31 cellular contexts compared by ENCODE assay signal in genomic region chr5:57456056-57456455, GRCh38. TPM values are rescaled to one million over a fixed set of nuclear protein-coding genes. Genes with fewer than 3 reads are reported as not detected.
DNase-seq lines count a peak whose midpoint lies in the region; ATAC-seq, FAIRE-seq and TF ChIP-seq lines count a peak whose summit lies in the region.
"Had no signal": no experiment of that assay in that cellular context is flagged by ENCODE, and none has a peak within 500 bp of the region (broad histone marks: within the 10 kb centered on the region; RNA-seq: fewer than 3 reads in every experiment).

No MANE protein-coding gene starts in this region.

- H3K27me3 Mint-ChIP-seq in Calu3 (ENCODE audit: unreplicated experiment) = no peaks in the 10 kb centered on the region
- H3K27me3 Mint-ChIP-seq: activated naive CD8-positive, alpha-beta T cell; dendritic cell treated with granulocyte-macrophage colony-stimulating factor and Interleukin-4, amounts not matched to agents 40 ng/mL and 50 ng/mL, for 4 days; progenitor cell of endocrine pancreas; stimulated activated naive CD8-positive, alpha-beta T cell treated with anti-CD3 and anti-CD28 coated beads, Interleukin-15, Interleukin-2, amounts not matched to agents 100 ng/mL and 50 ng/mL, for 24 hours had no signal

- H3K36me3 Mint-ChIP-seq in Calu3 (ENCODE audit: insufficient read depth, unreplicated experiment) = no peaks in the 10 kb centered on the region
- H3K36me3 Mint-ChIP-seq: activated naive CD8-positive, alpha-beta T cell; CD4-positive, alpha-beta memory T cell had no signal

- peak; percentile 56 for DNase-seq in Calu3
- DNase-seq in body of pancreas = no peak
- DNase-seq in pancreas = no peak
- DNase-seq in activated CD8-positive, alpha-beta memory T cell treated with anti-CD3 and anti-CD28 coated beads for 24 hours = no peak
- DNase-seq in effector CD4-positive, alpha-beta T cell = no peak
- DNase-seq in substantia nigra (lab: John Stamatoyannopoulos, UW) = no peak
- DNase-seq: activated CD4-positive, alpha-beta T cell treated with anti-CD3 and anti-CD28 coated beads for 36 hours; activated CD8-positive, alpha-beta T cell treated with anti-CD3 and anti-CD28 coated beads, Interleukin-2, amount 10 ng/mL, durations not matched to agents 7 days and 5 days; activated effector memory CD4-positive, alpha-beta T cell treated with Interleukin-2 at 50 U/mL for 16 hours; activated T-cell treated with anti-CD3 and anti-CD28 coated beads for 4 hours; AML-193; anterior cingulate cortex; caudate nucleus; CD4-positive, alpha-beta memory T cell; T-helper 17 cell; thyroid gland had no signal

- H3K9me3 Mint-ChIP-seq in Calu3 (ENCODE audit: low read depth, unreplicated experiment) = no peaks in the 10 kb centered on the region
- H3K9me3 Mint-ChIP-seq: dendritic cell treated with granulocyte-macrophage colony-stimulating factor and Interleukin-4, amounts not matched to agents 40 ng/mL and 50 ng/mL, for 4 days; stimulated activated naive CD8-positive, alpha-beta T cell treated with anti-CD3 and anti-CD28 coated beads, Interleukin-15, Interleukin-2, amounts not matched to agents 100 ng/mL and 50 ng/mL, for 24 hours had no signal

- H3K4me1 Mint-ChIP-seq in Calu3 (ENCODE audit: low read depth, unreplicated experiment) = peaks cover 60% of the 10 kb centered on the region

- H3K4me3 ChIP-seq in body of pancreas (no peak overlapping the region), liver (ENCODE audit: low read depth in 1 of 3, low read length in 3 of 3) (no peak overlapping the region), pancreas (no peak overlapping the region)
- H3K4me3 ChIP-seq: A549, thyroid gland had no signal

- intact Hi-C loops in Calu3 (cut with micrococcal nuclease; ENCODE audit: unreplicated experiment) (loop anchor here (1.0 to 2.0 kb wide), 2 partner anchors 20 to 39 kb away; no protein-coding TSS in a partner anchor), body of pancreas (cut with DNase I) (no loop called here), pancreas (cut with DNase I) (no loop called here)

- H3K4me1 ChIP-seq in body of pancreas (peaks cover 25% of the 10 kb centered on the region), liver (ENCODE audit: control insufficient read depth in 4 of 4, insufficient read depth in 4 of 4, low read length in 3 of 4) (no peaks in the 10 kb centered on the region), pancreas (peaks cover 5 to 13% (median 6%) of the 10 kb centered on the region in 3 donors)
- H3K4me1 ChIP-seq: A549 had no signal

- FAIRE-seq in pancreas (lab: Jason Lieb, UNC) = no peak
- FAIRE-seq: A549, endometrium, islet of Langerhans had no signal

- H3K27me3 ChIP-seq in body of pancreas (no peaks in the 10 kb centered on the region), liver (ENCODE audit: control insufficient read depth in 4 of 4, insufficient read depth in 4 of 4, low read length in 3 of 4) (peaks cover 0 to 2% (median 0%) of the 10 kb centered on the region in 4 donors), pancreas (no peaks in the 10 kb centered on the region)
- H3K27me3 ChIP-seq: thyroid gland had no signal

- 66 to 69% methylated on average over 7 of the region's 7 CpGs for WGBS in body of pancreas, 2 donors
- WGBS in liver = 68% methylated on average over 7 of the region's 7 CpGs
- 72 to 73% methylated on average over 7 of the region's 7 CpGs for WGBS in pancreas, 2 donors

- ATAC-seq in body of pancreas = peak; percentile 59
- peak in 3 of 4 donors; percentile 50 to 64 (median 54) for ATAC-seq in pancreas
- ATAC-seq in HG03175 (IDR thresholded peaks at IDR 0.05; ENCODE audit: unreplicated experiment) = no peak
- ATAC-seq: A549; activated CD4-positive, alpha-beta T cell treated with anti-CD3 and anti-CD28 coated beads for 36 hours; activated CD8-positive, alpha-beta T cell treated with anti-CD3 and anti-CD28 coated beads, Interleukin-2, amount 10 ng/mL, durations not matched to agents 7 days and 5 days; SK-N-SH treated with all-trans-retinoic acid at 6 μM for 48 hours; T-helper 17 cell had no signal

- no peak for TF ChIP-seq POLR2A in body of pancreas (IDR thresholded peaks at IDR 0.05)

- TF ChIP-seq RAD21 in liver (IDR thresholded peaks at IDR 0.05) = no peak

- peak overlapping the region; percentile 71 for H3K27ac Mint-ChIP-seq in Calu3 (ENCODE audit: unreplicated experiment)
- H3K27ac Mint-ChIP-seq: activated CD4-positive, alpha-beta T cell treated with anti-CD3 and anti-CD28 coated beads for 36 hours; activated CD8-positive, alpha-beta T cell treated with anti-CD3 and anti-CD28 coated beads, Interleukin-2, amount 10 ng/mL, durations not matched to agents 7 days and 5 days; activated naive CD8-positive, alpha-beta T cell; dendritic cell treated with granulocyte-macrophage colony-stimulating factor and Interleukin-4, amounts not matched to agents 40 ng/mL and 50 ng/mL, for 4 days; progenitor cell of endocrine pancreas; stimulated activated naive CD8-positive, alpha-beta T cell treated with anti-CD3 and anti-CD28 coated beads, Interleukin-15, Interleukin-2, amounts not matched to agents 100 ng/mL and 50 ng/mL, for 24 hours; T-helper 17 cell had no signal

- H3K9me3 ChIP-seq in body of pancreas (no peaks in the 10 kb centered on the region), liver (ENCODE audit: control insufficient read depth in 4 of 4, low read length in 3 of 4) (no peaks in the 10 kb centered on the region), pancreas (no peaks in the 10 kb centered on the region)
- H3K9me3 ChIP-seq: A549, thyroid gland had no signal

- peak overlapping the region in 2 of 4 donors; percentile 25 to 29 for H3K27ac ChIP-seq in body of pancreas
- H3K27ac ChIP-seq in liver (ENCODE audit: low read depth in 1 of 2, low read length in 2 of 2) = no peak overlapping the region
- peak overlapping the region in 2 of 4 donors; percentile 19 to 63 for H3K27ac ChIP-seq in pancreas
- no peak overlapping the region for H3K27ac ChIP-seq in substantia nigra (ENCODE audit: low read depth, low read length, poor library complexity, severe bottlenecking)
- H3K27ac ChIP-seq: A549, KMS-11, thyroid gland had no signal

- TF ChIP-seq CTCF in Calu3 (IDR thresholded peaks at IDR 0.05; ENCODE audit: unreplicated experiment) (no peak), body of pancreas (IDR thresholded peaks at IDR 0.05) (no peak), liver (IDR thresholded peaks at IDR 0.05; ENCODE audit: low read depth, low read length, missing input control) (no peak), pancreas (IDR thresholded peaks at IDR 0.05) (no peak)

- CTCF ChIA-PET in Calu3 (lab: Charles Lee) = interaction anchor here (0.6 to 2.1 kb wide), 7 partner anchors 14 to 420 kb away, joined by 3 to 5 read pairs (median 3); no protein-coding TSS in a partner anchor

- no peak overlapping the region for H3K9ac ChIP-seq in liver (ENCODE audit: low read depth in 1 of 2, low read length in 2 of 2)
- H3K9ac ChIP-seq: KMS-11 had no signal

- H3K36me3 ChIP-seq in body of pancreas (replicated peaks in 1 of 2; ENCODE audit: insufficient read depth in 1 of 2, low read depth in 2 of 2) (no peaks in the 10 kb centered on the region), liver (ENCODE audit: control insufficient read depth in 4 of 4, insufficient read depth in 3 of 4, low read depth in 1 of 4, low read length in 3 of 4) (no peaks in the 10 kb centered on the region), pancreas (no peaks in the 10 kb centered on the region)
- H3K36me3 ChIP-seq: thyroid gland had no signal

- BruUV-seq in Calu3 (replicated peaks; lab: Mats Ljungman, UMichigan) = no TSS peak

- H3K4me3 Mint-ChIP-seq in Calu3 (ENCODE audit: low read depth, unreplicated experiment) = peak overlapping the region; percentile 6
- H3K4me3 Mint-ChIP-seq: activated CD4-positive, alpha-beta T cell treated with anti-CD3 and anti-CD28 coated beads for 36 hours; activated CD8-positive, alpha-beta T cell treated with anti-CD3 and anti-CD28 coated beads, Interleukin-2, amount 10 ng/mL, durations not matched to agents 7 days and 5 days; activated naive CD8-positive, alpha-beta T cell; CD4-positive, alpha-beta memory T cell; dendritic cell treated with granulocyte-macrophage colony-stimulating factor and Interleukin-4, amounts not matched to agents 40 ng/mL and 50 ng/mL, for 4 days; stimulated activated naive CD8-positive, alpha-beta T cell treated with anti-CD3 and anti-CD28 coated beads, Interleukin-15, Interleukin-2, amounts not matched to agents 100 ng/mL and 50 ng/mL, for 24 hours; T-helper 17 cell had no signal

TF ChIP-seq in liver, 16 proteins besides CTCF, POLR2A, EP300 and RAD21 (continues in another document):
- TF ChIP-seq HNF4G (IDR thresholded peaks at IDR 0.05) (peak; percentile 14), REST (IDR thresholded peaks at IDR 0.05) (no peak)

RNA-seq across cellular contexts. Expression of gene ACTBL2, which starts 26.6 kb away (rescaled TPM):
- total RNA-seq in Calu3 (2022) (0.42 and 0.45 TPM in 2 replicates), body of pancreas (not detected), liver (not detected), pancreas (under 1 TPM in 3 of 6 donors, not detected in 3; 0.06 to 0.37 (median 0.12) TPM)
- polyA plus RNA-seq in liver (not detected), pancreas (not detected)
- total RNA-seq: activated CD4-positive, alpha-beta T cell treated with anti-CD3 and anti-CD28 coated beads for 36 hours; activated CD8-positive, alpha-beta T cell treated with anti-CD3 and anti-CD28 coated beads, Interleukin-2, amount 10 ng/mL, durations not matched to agents 7 days and 5 days; CD4-positive, alpha-beta memory T cell; G401; mucosa of gallbladder; NCI-H460; OCI-LY7; progenitor cell of endocrine pancreas; T-helper 17 cell had no signal
- polyA plus RNA-seq: CD4-positive, alpha-beta memory T cell had no signal
